8 cellular contexts compared by ENCODE assay signal in genomic region chr2:95314964-95315611, GRCh38. TPM values are rescaled to one million over a fixed set of nuclear protein-coding genes. Genes with fewer than 3 reads are reported as not detected.
A peak's percentile ranks its signal among the peaks of the same experiment; 100 is the strongest.
DNase-seq lines count a peak whose midpoint lies in the region; ATAC-seq and TF ChIP-seq lines count a peak whose summit lies in the region.

No MANE protein-coding gene starts in this region.

- H3K9me2 ChIP-seq in GM23338 (ENCODE audit: insufficient read depth), result no peaks in the 10 kb centered on the region
- H3K9me2 ChIP-seq in SU-DHL-6 (replicated peaks; ENCODE audit: insufficient read depth, low read length), result no peaks in the 10 kb centered on the region

- ATAC-seq in GM23338, result peak; percentile 88
- no peak for ATAC-seq in HG02588 (IDR thresholded peaks at IDR 0.05; ENCODE audit: unreplicated experiment)

- H3K36me3 Mint-ChIP-seq in GM23338 (ENCODE audit: low read depth), result no peaks in the 10 kb centered on the region; the same call in 2 of the 3 replicates

- peaks cover 7% of the 10 kb centered on the region for H3K4me1 Mint-ChIP-seq in GM23338

- peaks cover 22% of the 10 kb centered on the region for H3K27me3 Mint-ChIP-seq in GM23338 (ENCODE audit: insufficient read depth, low read depth, poor library complexity)

- H3K4me1 ChIP-seq in GM23338 (ENCODE audit: insufficient read depth) (no peaks in the 10 kb centered on the region), cardiac muscle cell (ENCODE audit: low read depth) (peaks cover 9% of the 10 kb centered on the region), smooth muscle cell (ENCODE audit: low read depth) (no peaks in the 10 kb centered on the region)

- H3K79me2 ChIP-seq in GM23338 (replicated peaks; ENCODE audit: insufficient read depth), result no peaks in the 10 kb centered on the region
- no peaks in the 10 kb centered on the region for H3K79me2 ChIP-seq in SU-DHL-6 (ENCODE audit: insufficient read depth, low read length)
- no peaks in the 10 kb centered on the region for H3K79me2 ChIP-seq in smooth muscle cell (ENCODE audit: low read depth)

- 69% methylated on average over 16 of the region's 16 CpGs for WGBS in smooth muscle cell (ENCODE audit: low lambda C conversion rate)

- no peak for DNase-seq in AG04449 (ENCODE audit: low read depth, low spot score)
- peak; percentile 81 for DNase-seq in GM23338 (ENCODE audit: low spot score)
- DNase-seq in cardiac muscle cell (ENCODE audit: low read depth in 1 of 2, low spot score in 1 of 2), result peak; percentile 30 to 53
- DNase-seq in smooth muscle cell (lab: John Stamatoyannopoulos, UW; ENCODE audit: unreplicated experiment), result no peak
- DNase-seq in NCI-H2029 treated with DMSO at 0.1 percent for 48 hours (lab: John Stamatoyannopoulos, UW), result no peak
- DNase-seq in stimulated activated CD8-positive, alpha-beta memory T cell treated with anti-CD3 and anti-CD28 coated beads, Interleukin-4, amount 100 ng/mL, for 48 hours, result no peak

- H3K36me3 ChIP-seq in GM23338 (ENCODE audit: insufficient read depth) (no peaks in the 10 kb centered on the region), SU-DHL-6 (ENCODE audit: low read length) (no peaks in the 10 kb centered on the region), cardiac muscle cell (no peaks in the 10 kb centered on the region), smooth muscle cell (ENCODE audit: low read depth) (no peaks in the 10 kb centered on the region)

- no peak overlapping the region for H3K4me3 ChIP-seq in AG04449 (ENCODE audit: low read depth, low read length)
- H3K4me3 ChIP-seq in GM23338, result no peak overlapping the region
- no peak overlapping the region for H3K4me3 ChIP-seq in SU-DHL-6 (ENCODE audit: insufficient read depth, low read length, poor library complexity, severe bottlenecking)
- no peak overlapping the region for H3K4me3 ChIP-seq in cardiac muscle cell
- no peak overlapping the region for H3K4me3 ChIP-seq in smooth muscle cell

- H2AFZ ChIP-seq in GM23338, result no peak overlapping the region
- no peak overlapping the region for H2AFZ ChIP-seq in SU-DHL-6 (ENCODE audit: low read depth, low read length, severe bottlenecking)
- H2AFZ ChIP-seq in smooth muscle cell (ENCODE audit: low read depth), result no peak overlapping the region

- no peaks in the 10 kb centered on the region for H3K9me3 Mint-ChIP-seq in GM23338

- H3K27ac ChIP-seq in GM23338 (ENCODE audit: low read depth) (no peak overlapping the region), SU-DHL-6 (ENCODE audit: low read depth, low read length) (no peak overlapping the region), cardiac muscle cell (no peak overlapping the region), smooth muscle cell (ENCODE audit: low read depth) (no peak overlapping the region)

- no peak overlapping the region for H3K27ac Mint-ChIP-seq in GM23338

- H3K9me3 ChIP-seq in SU-DHL-6 (ENCODE audit: insufficient read depth, low read length), result no peaks in the 10 kb centered on the region
- H3K9me3 ChIP-seq in cardiac muscle cell (ENCODE audit: low read depth), result no peaks in the 10 kb centered on the region
- no peaks in the 10 kb centered on the region for H3K9me3 ChIP-seq in smooth muscle cell (replicated peaks; ENCODE audit: low read depth)

- H4K20me1 ChIP-seq in GM23338 (replicated peaks; ENCODE audit: insufficient read depth) (no peaks in the 10 kb centered on the region), SU-DHL-6 (ENCODE audit: low read depth, low read length) (no peaks in the 10 kb centered on the region), smooth muscle cell (ENCODE audit: low read depth) (no peaks in the 10 kb centered on the region)

- H3K27me3 ChIP-seq in GM23338 (ENCODE audit: insufficient read depth) (no peaks in the 10 kb centered on the region), SU-DHL-6 (ENCODE audit: low read length) (no peaks in the 10 kb centered on the region), cardiac muscle cell (no peaks in the 10 kb centered on the region), smooth muscle cell (ENCODE audit: low read depth) (no peaks in the 10 kb centered on the region)

- H3K9ac ChIP-seq in SU-DHL-6 (ENCODE audit: low read length) (no peak overlapping the region), smooth muscle cell (ENCODE audit: low read depth) (no peak overlapping the region)

- no peaks in the 10 kb centered on the region for H3F3A ChIP-seq in GM23338 (replicated peaks; ENCODE audit: low read depth)
- no peaks in the 10 kb centered on the region for H3F3A ChIP-seq in SU-DHL-6 (ENCODE audit: insufficient read depth)
- no peaks in the 10 kb centered on the region for H3F3A ChIP-seq in smooth muscle cell (ENCODE audit: low read depth)

- H3K4me2 ChIP-seq in GM23338, result no peak overlapping the region
- H3K4me2 ChIP-seq in SU-DHL-6 (ENCODE audit: low read depth, low read length, poor library complexity, severe bottlenecking), result no peak overlapping the region
- H3K4me2 ChIP-seq in smooth muscle cell, result no peak overlapping the region

- peak; percentile 66 for TF ChIP-seq CTCF in AG04449 (IDR thresholded peaks at IDR 0.05; ENCODE audit: insufficient read depth, low read length, missing control alignments)
- TF ChIP-seq CTCF in GM23338 (conservative IDR thresholded peaks at IDR 0.05; ENCODE audit: low read depth in 2 of 2), result peak; percentile 69 to 88
- peak; percentile 34 for TF ChIP-seq CTCF in SU-DHL-6 (IDR thresholded peaks at IDR 0.05; ENCODE audit: insufficient read depth, low read length, poor library complexity, severe bottlenecking)
- TF ChIP-seq CTCF in cardiac muscle cell (IDR thresholded peaks at IDR 0.05; ENCODE audit: low read depth, low read length), result peak; percentile 55
- TF ChIP-seq CTCF in smooth muscle cell (IDR thresholded peaks at IDR 0.05; ENCODE audit: borderline replicate concordance, insufficient read depth, poor library complexity, severe bottlenecking), result peak; percentile 49

- POLR2A ChIA-PET in AG04449 (lab: Yijun Ruan, JAX), result no interaction called here

- CTCF ChIA-PET in AG04449 (lab: Yijun Ruan, JAX), result interaction anchor here (1.4 to 6.4 kb wide), 3 partner anchors 30 to 83 kb away, joined by 4 to 50 read pairs (median 19); no protein-coding TSS in a partner anchor

- H3K4me3 Mint-ChIP-seq in GM23338, result no peak overlapping the region

TF ChIP-seq in GM23338, 12 proteins besides CTCF, POLR2A, EP300 and RAD21 (continues in another document):
- TF ChIP-seq STAT1 (IDR thresholded peaks at IDR 0.05; ENCODE audit: unreplicated experiment) (no peak), POLR2AphosphoS5 (IDR thresholded peaks at IDR 0.05; ENCODE audit: low read depth) (no peak), EZH2 (IDR thresholded peaks at IDR 0.05; ENCODE audit: low read depth, unreplicated experiment) (no peak), JUNB (IDR thresholded peaks at IDR 0.05; ENCODE audit: unreplicated experiment) (no peak), EZH2phosphoT487 (IDR thresholded peaks at IDR 0.05; ENCODE audit: unreplicated experiment) (no peak), NANOG (IDR thresholded peaks at IDR 0.05; ENCODE audit: borderline replicate concordance) (no peak), ZNF114 (CRISPR knock-in tag; IDR thresholded peaks at IDR 0.05) (no peak), ZNF331 (CRISPR knock-in tag; IDR thresholded peaks at IDR 0.05; ENCODE audit: low read depth) (no peak), CREB1 (CRISPR knock-in tag; IDR thresholded peaks at IDR 0.05; ENCODE audit: low read depth) (no peak)
- TF ChIP-seq, protein P1, sequence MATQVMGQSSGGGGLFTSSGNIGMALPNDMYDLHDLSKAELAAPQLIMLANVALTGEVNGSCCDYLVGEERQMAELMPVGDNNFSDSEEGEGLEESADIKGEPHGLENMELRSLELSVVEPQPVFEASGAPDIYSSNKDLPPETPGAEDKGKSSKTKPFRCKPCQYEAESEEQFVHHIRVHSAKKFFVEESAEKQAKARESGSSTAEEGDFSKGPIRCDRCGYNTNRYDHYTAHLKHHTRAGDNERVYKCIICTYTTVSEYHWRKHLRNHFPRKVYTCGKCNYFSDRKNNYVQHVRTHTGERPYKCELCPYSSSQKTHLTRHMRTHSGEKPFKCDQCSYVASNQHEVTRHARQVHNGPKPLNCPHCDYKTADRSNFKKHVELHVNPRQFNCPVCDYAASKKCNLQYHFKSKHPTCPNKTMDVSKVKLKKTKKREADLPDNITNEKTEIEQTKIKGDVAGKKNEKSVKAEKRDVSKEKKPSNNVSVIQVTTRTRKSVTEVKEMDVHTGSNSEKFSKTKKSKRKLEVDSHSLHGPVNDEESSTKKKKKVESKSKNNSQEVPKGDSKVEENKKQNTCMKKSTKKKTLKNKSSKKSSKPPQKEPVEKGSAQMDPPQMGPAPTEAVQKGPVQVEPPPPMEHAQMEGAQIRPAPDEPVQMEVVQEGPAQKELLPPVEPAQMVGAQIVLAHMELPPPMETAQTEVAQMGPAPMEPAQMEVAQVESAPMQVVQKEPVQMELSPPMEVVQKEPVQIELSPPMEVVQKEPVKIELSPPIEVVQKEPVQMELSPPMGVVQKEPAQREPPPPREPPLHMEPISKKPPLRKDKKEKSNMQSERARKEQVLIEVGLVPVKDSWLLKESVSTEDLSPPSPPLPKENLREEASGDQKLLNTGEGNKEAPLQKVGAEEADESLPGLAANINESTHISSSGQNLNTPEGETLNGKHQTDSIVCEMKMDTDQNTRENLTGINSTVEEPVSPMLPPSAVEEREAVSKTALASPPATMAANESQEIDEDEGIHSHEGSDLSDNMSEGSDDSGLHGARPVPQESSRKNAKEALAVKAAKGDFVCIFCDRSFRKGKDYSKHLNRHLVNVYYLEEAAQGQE (IDR thresholded peaks at IDR 0.05; ENCODE audit: unreplicated experiment), result no peak
- TF ChIP-seq, protein P2, sequence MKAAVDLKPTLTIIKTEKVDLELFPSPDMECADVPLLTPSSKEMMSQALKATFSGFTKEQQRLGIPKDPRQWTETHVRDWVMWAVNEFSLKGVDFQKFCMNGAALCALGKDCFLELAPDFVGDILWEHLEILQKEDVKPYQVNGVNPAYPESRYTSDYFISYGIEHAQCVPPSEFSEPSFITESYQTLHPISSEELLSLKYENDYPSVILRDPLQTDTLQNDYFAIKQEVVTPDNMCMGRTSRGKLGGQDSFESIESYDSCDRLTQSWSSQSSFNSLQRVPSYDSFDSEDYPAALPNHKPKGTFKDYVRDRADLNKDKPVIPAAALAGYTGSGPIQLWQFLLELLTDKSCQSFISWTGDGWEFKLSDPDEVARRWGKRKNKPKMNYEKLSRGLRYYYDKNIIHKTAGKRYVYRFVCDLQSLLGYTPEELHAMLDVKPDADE (IDR thresholded peaks at IDR 0.05), result no peak

RNA-seq across cellular contexts. Expression of gene KCNIP3, which starts 17.9 kb away (rescaled TPM):
- total RNA-seq in GM23338 (2014; rRNA removed; shearing (Covaris generic)), result 0.83 and 2.6 TPM in 2 replicates
- polyA plus RNA-seq in GM23338 (2016; fragmentation: Nextera tagmentation; extraction: Ambion mirVana), result 0.32 and 0.45 TPM in 2 replicates
- total RNA-seq in cardiac muscle cell, result 3.6 and 5.2 TPM in 2 replicates
- polyA plus RNA-seq in cardiac muscle cell, result 1.2 and 2.6 TPM in 2 replicates
- total RNA-seq in smooth muscle cell, result 1.1 and 2.0 TPM in 2 replicates
- 7.6 TPM in 2 replicates for polyA plus RNA-seq in smooth muscle cell

RNA-seq across cellular contexts. Expression of gene PROM2, which starts 40.8 kb away (rescaled TPM):
- 2.2 TPM in 2 replicates for total RNA-seq in GM23338 (2014; rRNA removed; shearing (Covaris generic))
- polyA plus RNA-seq in GM23338 (2016; fragmentation: Nextera tagmentation; extraction: Ambion mirVana) (1.1 and 2.1 TPM in 2 replicates), cardiac muscle cell (1.4 and 2.3 TPM in 2 replicates), smooth muscle cell (0.70 and 2.6 TPM in 2 replicates)
- total RNA-seq in cardiac muscle cell (2.6 and 16.0 TPM in 2 replicates), smooth muscle cell (2.8 and 4.2 TPM in 2 replicates)

Comparison
In these comparisons a context has a peak if more than half of its experiments do, and no peak if none do; other contexts are left out.
1. DNase-seq: peak in GM23338 (single experiment) and cardiac muscle cell (2 of 2); none in AG04449 (single experiment), smooth muscle cell (single experiment), NCI-H2029 treated with DMSO at 0.1 percent for 48 hours (single experiment) and stimulated activated CD8-positive, alpha-beta memory T cell treated with anti-CD3 and anti-CD28 coated beads, Interleukin-4, amount 100 ng/mL, for 48 hours (single experiment).
2. Peak in every context shown above with its lines, with median percentiles within 50 percentile points of each other: CTCF ChIP-seq.